8 cellular contexts compared by ENCODE assay signal in the genomic region with DNA sequence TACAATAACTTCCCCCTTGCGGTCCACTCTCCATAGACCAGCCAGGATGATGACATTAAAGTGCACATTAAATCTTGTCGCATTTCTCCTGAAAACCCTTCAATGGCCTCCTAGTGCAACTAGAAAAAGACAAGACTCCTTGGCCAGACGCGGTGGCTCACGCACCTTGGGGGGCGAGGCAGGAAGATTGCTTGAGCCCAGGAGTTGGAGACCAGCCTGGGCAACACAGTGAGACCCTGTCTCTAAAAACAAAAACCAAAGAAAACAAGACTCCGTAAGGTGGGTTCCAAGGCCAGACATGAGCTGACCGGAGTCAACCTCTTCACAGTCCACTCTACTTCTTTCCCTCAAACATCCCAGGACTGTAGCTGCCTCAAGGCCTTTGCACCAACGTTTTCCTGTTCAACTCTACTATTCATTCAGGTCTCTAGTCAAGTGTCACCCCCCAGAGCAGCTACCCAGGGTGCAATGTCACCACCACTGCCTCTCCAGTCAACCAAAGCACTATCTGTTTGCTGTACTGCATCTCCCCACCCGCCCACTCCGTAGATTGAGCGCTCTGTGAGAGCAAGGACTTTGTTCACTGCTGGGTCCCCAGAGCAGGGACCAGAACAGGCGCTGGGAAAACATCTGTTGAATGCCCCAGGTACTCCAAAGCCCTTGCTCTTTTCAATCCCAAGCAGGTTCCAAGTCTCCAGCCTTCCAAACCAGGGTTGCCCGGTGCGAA. TPM values are rescaled to one million over a fixed set of nuclear protein-coding genes. Genes with fewer than 3 reads are reported as not detected.
DNase-seq lines count a peak whose midpoint lies in the region; ATAC-seq and TF ChIP-seq lines count a peak whose summit lies in the region.

No MANE protein-coding gene starts in this region.

- H3K36me3 Mint-ChIP-seq in stimulated activated naive CD8-positive, alpha-beta T cell treated with anti-CD3 and anti-CD28 coated beads, Interleukin-15, Interleukin-2, amounts not matched to agents 100 ng/mL and 50 ng/mL, for 24 hours (ENCODE audit: low read depth), result peaks cover 31% of the 10 kb centered on the region

- peak overlapping the region; percentile 68 to 87 (median 81) for H3K27ac ChIP-seq in right lobe of liver

- peak overlapping the region; percentile 97 for H3K27ac Mint-ChIP-seq in stimulated activated naive CD8-positive, alpha-beta T cell treated with anti-CD3 and anti-CD28 coated beads, Interleukin-15, Interleukin-2, amounts not matched to agents 100 ng/mL and 50 ng/mL, for 24 hours

- no peaks in the 10 kb centered on the region for H3K9me3 Mint-ChIP-seq in stimulated activated naive CD8-positive, alpha-beta T cell treated with anti-CD3 and anti-CD28 coated beads, Interleukin-15, Interleukin-2, amounts not matched to agents 100 ng/mL and 50 ng/mL, for 24 hours

- peak; percentile 15 for DNase-seq in EL
- DNase-seq in NCI-H1105 treated with DMSO at 0.1 percent for 48 hours (lab: John Stamatoyannopoulos, UW), result peak; percentile 22
- no peak for DNase-seq in astrocyte of the spinal cord (ENCODE audit: low read depth, low spot score)
- no peak for DNase-seq in right lobe of liver
- no peak for DNase-seq in mucosa of gallbladder (ENCODE audit: low spot score)
- DNase-seq in ecto neural progenitor cell (ENCODE audit: low spot score), result no peak

- no peak for TF ChIP-seq CTCF in astrocyte of the spinal cord (IDR thresholded peaks at IDR 0.05; ENCODE audit: low read depth, low read length)
- TF ChIP-seq CTCF in right lobe of liver (IDR thresholded peaks at IDR 0.05), result no peak

- no peaks in the 10 kb centered on the region for H3K27me3 ChIP-seq in right lobe of liver

- peaks cover 0 to 21% (median 9%) of the 10 kb centered on the region in 4 donors for H3K4me1 ChIP-seq in right lobe of liver

- 43% methylated on average over 13 of the region's 15 CpGs for WGBS in right lobe of liver (ENCODE audit: insufficient coverage, low coverage, low lambda C conversion rate, missing lambda C conversion rate)

- TF ChIP-seq POLR2A in right lobe of liver (IDR thresholded peaks at IDR 0.05), result no peak

- no peaks in the 10 kb centered on the region for H3K27me3 Mint-ChIP-seq in stimulated activated naive CD8-positive, alpha-beta T cell treated with anti-CD3 and anti-CD28 coated beads, Interleukin-15, Interleukin-2, amounts not matched to agents 100 ng/mL and 50 ng/mL, for 24 hours

- H3K36me3 ChIP-seq in right lobe of liver, result peaks cover 0 to 17% (median 3%) of the 10 kb centered on the region in 4 donors

- ATAC-seq in GM21723 (IDR thresholded peaks at IDR 0.05; ENCODE audit: unreplicated experiment) (peak; percentile 24), right lobe of liver (peak; percentile 10 to 34 (median 28))

- intact Hi-C loops in right lobe of liver (cut with DNase I), result no loop called here

- no peaks in the 10 kb centered on the region for H3K9me3 ChIP-seq in right lobe of liver

- H3K4me3 ChIP-seq in astrocyte of the spinal cord (ENCODE audit: low read depth, low read length), result peak overlapping the region; percentile 100
- H3K4me3 ChIP-seq in right lobe of liver, result peak overlapping the region; percentile 77 to 82 (median 78)

- H3K4me3 Mint-ChIP-seq in stimulated activated naive CD8-positive, alpha-beta T cell treated with anti-CD3 and anti-CD28 coated beads, Interleukin-15, Interleukin-2, amounts not matched to agents 100 ng/mL and 50 ng/mL, for 24 hours, result peak overlapping the region; percentile 99

- in situ Hi-C loops in astrocyte of the spinal cord (cut with HindIII; ENCODE audit: low sequenced_read_pairs), result no loop called here

- peaks cover 44% of the 10 kb centered on the region for H3K4me1 Mint-ChIP-seq in stimulated activated naive CD8-positive, alpha-beta T cell treated with anti-CD3 and anti-CD28 coated beads, Interleukin-15, Interleukin-2, amounts not matched to agents 100 ng/mL and 50 ng/mL, for 24 hours (ENCODE audit: low read depth)

RNA-seq across cellular contexts. Expression of a gene that starts 0.7 kb away (rescaled TPM):
- total RNA-seq in right lobe of liver (10 to 100 TPM in 5 of 6 experiments, 1 to 10 TPM in 1; 8.9 to 20.5 (median 13.7) TPM), mucosa of gallbladder (18.7 TPM)

RNA-seq across cellular contexts. Expression of a gene that starts 1.1 kb away (rescaled TPM):
- total RNA-seq in right lobe of liver (10 to 100 TPM; 57.4 to 71.6 (median 64.0) TPM), mucosa of gallbladder (106 TPM)

RNA-seq across cellular contexts. Expression of a gene that starts 46.3 kb away (rescaled TPM):
- total RNA-seq in right lobe of liver (not detected), mucosa of gallbladder (not detected)

Comparison
In these comparisons a context has a peak if more than half of its experiments do, and no peak if none do; other contexts are left out.
1. DNase-seq: peak in EL (single experiment) and NCI-H1105 treated with DMSO at 0.1 percent for 48 hours (single experiment); none in astrocyte of the spinal cord (single experiment), right lobe of liver (0 of 3), mucosa of gallbladder (single experiment) and ecto neural progenitor cell (single experiment).